Comparison of ENCODE assay signal across 7 cellular contexts in the genomic region with DNA sequence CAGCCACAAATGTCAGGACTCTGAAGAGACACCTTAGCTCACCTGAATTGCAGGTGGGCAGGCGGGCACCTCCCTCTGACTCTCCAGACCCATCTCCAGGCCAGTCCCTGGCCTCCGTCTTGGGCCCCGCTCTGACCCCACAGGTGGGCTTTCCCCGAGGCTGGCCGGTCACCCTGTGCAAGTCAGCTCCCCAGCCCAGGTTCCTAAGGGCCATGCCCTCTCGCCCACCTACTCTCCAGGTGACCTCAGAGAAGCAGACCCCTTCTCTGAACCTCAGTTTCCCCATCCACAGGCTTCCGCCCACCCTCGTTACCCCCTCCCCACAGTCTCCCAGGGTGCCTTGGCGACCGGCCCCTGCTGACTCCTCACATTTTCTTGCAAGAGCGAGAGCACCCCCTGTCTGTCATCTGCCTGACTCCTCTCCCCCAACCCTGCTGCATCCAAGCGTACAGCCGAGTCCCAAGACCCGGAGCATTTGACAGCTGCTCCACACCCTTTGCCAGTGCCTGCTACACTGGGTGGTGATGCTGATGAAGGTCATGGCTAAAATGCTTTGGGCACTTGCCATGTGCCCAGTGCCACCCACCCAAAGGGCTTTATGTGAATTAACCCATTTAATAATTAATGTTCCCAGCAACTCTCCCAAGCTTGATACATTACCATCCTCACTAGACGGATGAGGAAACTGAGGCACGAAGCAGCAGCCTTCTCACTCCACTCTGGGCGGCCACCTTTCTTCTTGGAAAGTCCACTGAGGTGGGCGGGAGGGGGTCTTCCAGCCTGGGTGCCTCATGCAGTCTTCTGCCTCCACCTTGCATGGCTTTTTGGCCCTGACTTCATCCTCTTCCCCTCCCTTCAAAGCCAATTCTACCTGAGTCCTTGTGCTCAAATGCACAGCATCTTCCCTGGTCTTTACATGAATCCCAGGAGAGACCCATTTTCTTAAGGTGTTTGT. TPM values are rescaled to one million over a fixed set of nuclear protein-coding genes. Genes with fewer than 3 reads are reported as not detected.
DNase-seq lines count a peak whose midpoint lies in the region; ATAC-seq and TF ChIP-seq lines count a peak whose summit lies in the region.

No MANE protein-coding gene starts in this region.

- DNase-seq in GM20000 (ENCODE audit: low spot score) (peak; percentile 41), OCI-LY7 (ENCODE audit: low spot score) (peak; percentile 44), globus pallidus (ENCODE audit: low spot score) (peak; percentile 34), gastrocnemius medialis (peak; percentile 27 to 57), GM19238 (ENCODE audit: insufficient read length, low spot score) (no peak), NCI-H2227 (lab: John Stamatoyannopoulos, UW; ENCODE audit: unreplicated experiment) (no peak), immature natural killer cell (no peak)

- H3K27ac ChIP-seq in OCI-LY7 (ENCODE audit: low read depth, low read length, poor library complexity, severe bottlenecking) = no peak overlapping the region
- H3K27ac ChIP-seq in gastrocnemius medialis = no peak overlapping the region

- H3K79me2 ChIP-seq in OCI-LY7 (ENCODE audit: insufficient read depth, low read depth, low read length) = no peaks in the 10 kb centered on the region

- CTCF ChIA-PET in OCI-LY7 (lab: Charles Lee; ENCODE audit: unreplicated experiment) = no interaction called here

- H3K9me3 Mint-ChIP-seq in immature natural killer cell = no peaks in the 10 kb centered on the region

- no peaks in the 10 kb centered on the region for H3K9me3 ChIP-seq in OCI-LY7 (ENCODE audit: low read length)
- no peaks in the 10 kb centered on the region for H3K9me3 ChIP-seq in gastrocnemius medialis

- no peaks in the 10 kb centered on the region for H4K20me1 ChIP-seq in OCI-LY7 (ENCODE audit: insufficient read depth, low read length)

- H3K27me3 ChIP-seq in gastrocnemius medialis = no peaks in the 10 kb centered on the region

- no peaks in the 10 kb centered on the region for H3K36me3 Mint-ChIP-seq in immature natural killer cell

- no peaks in the 10 kb centered on the region for H3K9me2 ChIP-seq in OCI-LY7 (ENCODE audit: insufficient read depth, low read length)

- peak; percentile 70 to 82 for ATAC-seq in gastrocnemius medialis

- H3K4me3 ChIP-seq in OCI-LY7 (ENCODE audit: low read depth, low read length, poor library complexity, severe bottlenecking) (no peak overlapping the region), gastrocnemius medialis (no peak overlapping the region)

- H2AFZ ChIP-seq in OCI-LY7 (ENCODE audit: low read length) = no peak overlapping the region

- H3K4me3 Mint-ChIP-seq in immature natural killer cell = no peak overlapping the region

- in situ Hi-C loops in gastrocnemius medialis (cut with MboI; ENCODE audit: low sequenced_read_pairs in 4 of 4) = loop anchor here in 2 of 4 donors (5.0 to 10.0 kb wide), 2 partner anchors 107 to 120 kb away; no protein-coding TSS in a partner anchor

- no peak overlapping the region for H3K27ac Mint-ChIP-seq in immature natural killer cell

- intact Hi-C loops in OCI-LY7 (cut with micrococcal nuclease; ENCODE audit: unreplicated experiment) (loop anchor here (2.0 kb wide), 1 partner anchor 163 kb away; no protein-coding TSS in a partner anchor), gastrocnemius medialis (cut with DNase I; ENCODE audit: low total_unique reads) (loop anchor here (1.0 to 10.0 kb wide), 3 partner anchors 117 to 357 kb away; a partner anchor contains a TSS)

- H3K4me1 ChIP-seq in OCI-LY7 (ENCODE audit: insufficient read depth, low read length, poor library complexity, severe bottlenecking) = no peaks in the 10 kb centered on the region
- H3K4me1 ChIP-seq in gastrocnemius medialis = peaks cover 2 to 3% of the 10 kb centered on the region in 2 donors

- no peak overlapping the region for H3K4me2 ChIP-seq in OCI-LY7 (ENCODE audit: low read length)

- peaks cover 1 to 4% (median 2%) of the 10 kb centered on the region in 3 donors for H3K27me3 Mint-ChIP-seq in immature natural killer cell (ENCODE audit: low read depth in 3 of 3)

- TF ChIP-seq CTCF in GM20000 (IDR thresholded peaks at IDR 0.05; ENCODE audit: extremely low read depth, missing control alignments) = no peak
- peak; percentile 72 for TF ChIP-seq CTCF in OCI-LY7 (conservative IDR thresholded peaks at IDR 0.05; ENCODE audit: low read length)
- TF ChIP-seq CTCF in gastrocnemius medialis (IDR thresholded peaks at IDR 0.05 in 4 of 5, conservative IDR thresholded peaks at IDR 0.05 in 1 of 5) = peak; percentile 47 to 74 (median 63)

- BruUV-seq in OCI-LY7 (replicated peaks; lab: Mats Ljungman, UMichigan) = no TSS peak

- POLR2A ChIA-PET in OCI-LY7 (lab: Charles Lee) = no interaction called here

- no peaks in the 10 kb centered on the region for H3K4me1 Mint-ChIP-seq in immature natural killer cell

- no peak for TF ChIP-seq POLR2A in gastrocnemius medialis (IDR thresholded peaks at IDR 0.05)

- H3K36me3 ChIP-seq in OCI-LY7 (ENCODE audit: insufficient read depth, low read length) (no peaks in the 10 kb centered on the region), gastrocnemius medialis (no peaks in the 10 kb centered on the region)

RNA-seq across cellular contexts. Expression of a gene that starts 51.1 kb away (rescaled TPM):
- total RNA-seq in OCI-LY7 (2014; rRNA removed; shearing (Covaris generic)) = not detected in 2 replicates
- not detected in 2 replicates for total RNA-seq in OCI-LY7 (2022)
- 10 to 100 TPM in 2 of 4 donors, not detected in 2; 33.5 to 92.8 TPM for total RNA-seq in gastrocnemius medialis
- not detected for polyA plus RNA-seq in immature natural killer cell

RNA-seq across cellular contexts. Expression of a gene that starts 57.8 kb away (rescaled TPM):
- total RNA-seq in OCI-LY7 (2014; rRNA removed; shearing (Covaris generic)) = not detected in 2 replicates
- total RNA-seq in OCI-LY7 (2022) (not detected in 2 replicates), gastrocnemius medialis (10 to 100 TPM in 1 of 4 donors, 1 to 10 TPM in 1, not detected in 2; 6.3 to 15.6 TPM)
- not detected for polyA plus RNA-seq in immature natural killer cell

Comparison
In these comparisons a context has a peak if more than half of its experiments do, and no peak if none do; other contexts are left out.
1. DNase-seq: peak in GM20000 (single experiment), OCI-LY7 (single experiment), globus pallidus (single experiment) and gastrocnemius medialis (2 of 2); none in GM19238 (single experiment), NCI-H2227 (single experiment) and immature natural killer cell (0 of 3).